10 cellular contexts compared by ENCODE assay signal in the genomic region with DNA sequence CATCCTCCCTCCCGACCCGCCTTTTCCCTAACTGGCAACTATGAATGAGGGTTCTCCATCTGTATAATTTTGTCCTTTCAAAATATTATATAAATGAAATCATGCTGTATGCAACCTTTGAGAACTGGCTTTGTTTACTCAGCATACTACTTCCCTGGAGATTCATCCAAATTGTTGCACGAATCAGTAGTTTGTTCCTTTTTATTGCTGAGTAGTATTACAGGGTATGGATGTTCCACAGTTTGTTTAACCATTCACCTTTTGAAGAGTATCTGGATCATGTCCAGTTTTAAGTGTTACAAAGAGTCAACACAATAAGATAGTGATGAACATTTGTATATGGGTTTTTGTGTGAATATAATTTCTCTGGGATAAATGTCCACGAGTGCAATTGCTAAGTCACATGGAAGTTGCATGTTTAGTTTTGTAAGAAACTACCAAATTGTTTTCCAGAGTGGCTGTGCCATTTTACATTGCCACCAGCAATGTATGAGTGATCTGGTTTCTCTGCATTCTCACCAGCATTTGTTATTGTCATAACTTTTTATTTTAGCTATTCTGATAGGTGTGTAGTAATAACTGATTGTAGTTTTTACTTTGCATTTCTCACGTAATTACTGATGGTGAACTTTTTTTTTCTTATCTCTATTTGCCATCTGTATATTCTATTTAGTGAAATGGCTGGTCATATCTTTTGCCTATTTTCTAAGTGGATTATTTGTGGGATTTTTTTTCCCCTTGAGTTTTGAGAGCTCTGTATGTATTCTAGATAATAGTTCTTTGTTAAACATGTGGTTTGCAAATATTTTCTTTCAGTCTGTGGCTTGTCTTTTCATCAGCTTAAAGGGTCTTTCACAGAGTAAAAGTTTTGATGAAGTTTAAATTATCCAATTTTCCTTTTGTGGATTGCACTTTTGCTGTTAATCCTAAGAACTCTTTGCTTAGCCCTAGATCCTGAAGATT.
DNase-seq lines count a peak whose midpoint lies in the region; ATAC-seq and TF ChIP-seq lines count a peak whose summit lies in the region.
"Had no signal": no experiment of that assay in that cellular context is flagged by ENCODE, and none has a peak within 500 bp of the region (broad histone marks: within the 10 kb centered on the region; RNA-seq: fewer than 3 reads in every experiment).

No MANE protein-coding gene starts in this region.

- peak overlapping the region; percentile 69 for H3K27ac ChIP-seq in SK-N-MC

- no peak overlapping the region for H3K9ac ChIP-seq in SK-N-MC (ENCODE audit: insufficient read length)

- TF ChIP-seq CTCF in LNCaP clone FGC (IDR thresholded peaks at IDR 0.05; ENCODE audit: control insufficient read depth, extremely low read depth, insufficient read depth), result no peak

- no peaks in the 10 kb centered on the region for H3K36me3 ChIP-seq in SK-N-MC (ENCODE audit: insufficient read depth, low read length)

- H3K4me3 ChIP-seq in LNCaP clone FGC (ENCODE audit: low read depth, low read length), result no peak overlapping the region
- no peak overlapping the region for H3K4me3 ChIP-seq in SK-N-MC

- H3K9me3 ChIP-seq in SK-N-MC (ENCODE audit: low read depth, low read length), result no peaks in the 10 kb centered on the region

- no peak for ATAC-seq in GM21576 (IDR thresholded peaks at IDR 0.05; ENCODE audit: unreplicated experiment)

- DNase-seq in DMS153 (lab: John Stamatoyannopoulos, UW) (peak; percentile 64), LNCaP clone FGC (ENCODE audit: low read depth) (peak; percentile 62), NCI-H69 (lab: John Stamatoyannopoulos, UW) (peak; percentile 88), SK-N-MC (ENCODE audit: low read depth, low spot score) (no peak), GM19240 (ENCODE audit: insufficient read length, low spot score) (no peak), hepatic stellate cell (ENCODE audit: low spot score) (no peak)
- DNase-seq: DMS 273 treated with DMSO at 0.1 percent for 48 hours; HCEC 1CT; NK-92 treated with Interleukin-12 subunit alpha and Interleukin-12 subunit beta, amount 100 ng/mL, for 24 hours had no signal

Comparison
In these comparisons a context has a peak if more than half of its experiments do, and no peak if none do; other contexts are left out.
1. DNase-seq: peak in DMS153 (single experiment), LNCaP clone FGC (single experiment) and NCI-H69 (single experiment); none in SK-N-MC (single experiment), GM19240 (single experiment) and hepatic stellate cell (single experiment).